ENCODE assay signal across 8 cellular contexts in genomic region chr3:9397911-9398714, GRCh38. TPM values are rescaled to one million over a fixed set of nuclear protein-coding genes. Genes with fewer than 3 reads are reported as not detected.
DNase-seq lines count a peak whose midpoint lies in the region; ATAC-seq and TF ChIP-seq lines count a peak whose summit lies in the region.

No MANE protein-coding gene starts in this region.

- no peak for TF ChIP-seq RAD21 in SK-N-SH (IDR thresholded peaks at IDR 0.05; ENCODE audit: low read length)

- H3K9me3 Mint-ChIP-seq in activated naive CD8-positive, alpha-beta T cell treated with anti-CD3 and anti-CD28 coated beads, Interleukin-2, amount 50 U/mL, for 24 hours: no peaks in the 10 kb centered on the region
- H3K9me3 Mint-ChIP-seq in progenitor cell of endocrine pancreas (ENCODE audit: low read depth): no peaks in the 10 kb centered on the region

- H3K9me2 ChIP-seq in SK-N-SH: no peaks in the 10 kb centered on the region

- peak overlapping the region; percentile 94 for H3K4me2 ChIP-seq in SK-N-SH

- ATAC-seq in SK-N-SH treated with all-trans-retinoic acid at 6 μM for 48 hours (no peak), heart left ventricle (peak in 1 of 4 donors; percentile 0), GM18517 (IDR thresholded peaks at IDR 0.05; ENCODE audit: unreplicated experiment) (no peak)
- ATAC-seq in activated naive CD8-positive, alpha-beta T cell treated with anti-CD3 and anti-CD28 coated beads, Interleukin-2, amount 50 U/mL, for 24 hours: no peak

- no peak for TF ChIP-seq CTCF in SK-N-SH (IDR thresholded peaks at IDR 0.05)
- no peak for TF ChIP-seq CTCF in heart left ventricle (IDR thresholded peaks at IDR 0.05)
- no peak for TF ChIP-seq CTCF in progenitor cell of endocrine pancreas (IDR thresholded peaks at IDR 0.05; ENCODE audit: unreplicated experiment)

- H3K4me3 ChIP-seq in SK-N-SH (ENCODE audit: low read depth in 2 of 2, low read length in 1 of 2): peak overlapping the region; percentile 98
- H3K4me3 ChIP-seq in heart left ventricle: peak overlapping the region; percentile 70 to 98 (median 89)

- H3K4me3 Mint-ChIP-seq in activated naive CD8-positive, alpha-beta T cell treated with anti-CD3 and anti-CD28 coated beads, Interleukin-2, amount 50 U/mL, for 24 hours: peak overlapping the region; percentile 92
- H3K4me3 Mint-ChIP-seq in progenitor cell of endocrine pancreas (ENCODE audit: low read depth): peak overlapping the region; percentile 97

- peak overlapping the region; percentile 98 for H3K27ac Mint-ChIP-seq in activated naive CD8-positive, alpha-beta T cell treated with anti-CD3 and anti-CD28 coated beads, Interleukin-2, amount 50 U/mL, for 24 hours
- H3K27ac Mint-ChIP-seq in progenitor cell of endocrine pancreas: peak overlapping the region; percentile 99

- H3K27me3 Mint-ChIP-seq in activated naive CD8-positive, alpha-beta T cell treated with anti-CD3 and anti-CD28 coated beads, Interleukin-2, amount 50 U/mL, for 24 hours: peaks cover 2% of the 10 kb centered on the region
- H3K27me3 Mint-ChIP-seq in progenitor cell of endocrine pancreas: no peaks in the 10 kb centered on the region

- WGBS in SK-N-SH (ENCODE audit: low lambda C conversion rate): under 1% methylated on average over 32 of the region's 46 CpGs
- 0 to 1% (median 1%) methylated on average over 36 to 46 of the region's 46 CpGs for WGBS in heart left ventricle, 4 donors

- H3K4me1 Mint-ChIP-seq in activated naive CD8-positive, alpha-beta T cell treated with anti-CD3 and anti-CD28 coated beads, Interleukin-2, amount 50 U/mL, for 24 hours: peaks cover 71% of the 10 kb centered on the region
- H3K4me1 Mint-ChIP-seq in progenitor cell of endocrine pancreas (ENCODE audit: low read depth): peaks cover 60% of the 10 kb centered on the region

- peaks cover 23 to 24% of the 10 kb centered on the region in 2 experiments for H3K36me3 ChIP-seq in SK-N-SH (replicated peaks in 1 of 2; ENCODE audit: control insufficient read depth in 1 of 2, insufficient read depth in 2 of 2, low read length in 1 of 2)
- peaks cover 0 to 23% (median 18%) of the 10 kb centered on the region in 9 donors for H3K36me3 ChIP-seq in heart left ventricle

- H3K9ac ChIP-seq in SK-N-SH: peak overlapping the region; percentile 100

- H3F3A ChIP-seq in SK-N-SH (replicated peaks; ENCODE audit: insufficient read depth): peaks cover 57% of the 10 kb centered on the region

- peaks cover 50% of the 10 kb centered on the region for H3K36me3 Mint-ChIP-seq in activated naive CD8-positive, alpha-beta T cell treated with anti-CD3 and anti-CD28 coated beads, Interleukin-2, amount 50 U/mL, for 24 hours (ENCODE audit: low read depth)
- H3K36me3 Mint-ChIP-seq in progenitor cell of endocrine pancreas (ENCODE audit: insufficient read depth): peaks cover 4% of the 10 kb centered on the region

- no peak for TF ChIP-seq POLR2A in heart left ventricle (IDR thresholded peaks at IDR 0.05)

- H3K9me3 ChIP-seq in SK-N-SH (no peaks in the 10 kb centered on the region), heart left ventricle (no peaks in the 10 kb centered on the region)

- POLR2A ChIA-PET in SK-N-SH (lab: Yijun Ruan, JAX): interaction anchor here (0.6 to 3.5 kb wide), 8 partner anchors 25 to 613 kb away, joined by 3 to 39 read pairs (median 3); partner anchors contain the start of gene THUMPD3

- DNase-seq in SK-N-SH (peak; percentile 30), RKO (ENCODE audit: low spot score) (peak; percentile 61), heart left ventricle (peak; percentile 34 to 65 (median 48)), progenitor cell of endocrine pancreas (ENCODE audit: low spot score, unreplicated experiment) (peak; percentile 13), NCI-H1436 (lab: John Stamatoyannopoulos, UW) (no peak)
- DNase-seq in activated naive CD8-positive, alpha-beta T cell treated with anti-CD3 and anti-CD28 coated beads, Interleukin-2, amount 50 U/mL, for 24 hours: peak; percentile 41

- H4K20me1 ChIP-seq in SK-N-SH (ENCODE audit: insufficient read depth): peaks cover 76% of the 10 kb centered on the region

- H3K27me3 ChIP-seq in SK-N-SH (ENCODE audit: insufficient read depth): no peaks in the 10 kb centered on the region
- H3K27me3 ChIP-seq in heart left ventricle: no peaks in the 10 kb centered on the region

- no peak for TF ChIP-seq EP300 in SK-N-SH (IDR thresholded peaks at IDR 0.05; ENCODE audit: borderline replicate concordance in 1 of 2, low read depth in 1 of 2, low read length in 1 of 2)

- H3K27ac ChIP-seq in SK-N-SH (ENCODE audit: low read depth in 2 of 2, low read length in 1 of 2) (peak overlapping the region; percentile 95 to 99), heart left ventricle (peak overlapping the region; percentile 95 to 99 (median 99))

- H3K4me1 ChIP-seq in SK-N-SH (ENCODE audit: control insufficient read depth in 1 of 2, insufficient read depth in 2 of 2, low read depth in 1 of 2, low read length in 1 of 2): peaks cover 37 to 46% of the 10 kb centered on the region in 2 experiments; a peak in 3 of 4 replicates
- peaks cover 26 to 74% (median 66%) of the 10 kb centered on the region in 12 donors for H3K4me1 ChIP-seq in heart left ventricle

- intact Hi-C loops in heart left ventricle (cut with DNase I): loop anchor here in 6 of 10 donors (2.0 to 5.0 kb wide), 3 partner anchors 25 to 36 kb away; partner anchors contain the start of gene THUMPD3 (in 5 of the 6)

- CTCF ChIA-PET in SK-N-SH (lab: Yijun Ruan, JAX): no interaction called here

- H2AFZ ChIP-seq in SK-N-SH (ENCODE audit: low read depth): no peak overlapping the region

- H3K79me2 ChIP-seq in SK-N-SH (ENCODE audit: insufficient read depth): peaks cover 87% of the 10 kb centered on the region

TF ChIP-seq in SK-N-SH, 30 proteins besides CTCF, POLR2A, EP300 and RAD21:
- TF ChIP-seq FOXJ3 (CRISPR knock-in tag; IDR thresholded peaks at IDR 0.05) (0 out of 2 replicates have a peak, but pooled peaks have one; percentile 18), MXI1 (IDR thresholded peaks at IDR 0.05; ENCODE audit: low read depth, low read length) (peak; percentile 67; the same call in 1 of the 2 replicates), TAF1 (IDR thresholded peaks at IDR 0.05; ENCODE audit: borderline replicate concordance, low read depth, low read length) (no peak; the same call in 1 of the 2 replicates), SIN3A (IDR thresholded peaks at IDR 0.05; ENCODE audit: borderline replicate concordance, low read depth, low read length) (0 out of 2 replicates have a peak, but pooled peaks have one; percentile 6), YY1 (IDR thresholded peaks at IDR 0.05; ENCODE audit: low read depth) (no peak), CHD2 (IDR thresholded peaks at IDR 0.05; ENCODE audit: low read length, partially characterized antibody) (peak; percentile 20)
- TF ChIP-seq, protein P1, sequence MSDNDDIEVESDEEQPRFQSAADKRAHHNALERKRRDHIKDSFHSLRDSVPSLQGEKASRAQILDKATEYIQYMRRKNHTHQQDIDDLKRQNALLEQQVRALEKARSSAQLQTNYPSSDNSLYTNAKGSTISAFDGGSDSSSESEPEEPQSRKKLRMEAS (IDR thresholded peaks at IDR 0.05; ENCODE audit: low read depth): peak; percentile 21

TF ChIP-seq in SK-N-SH treated with all-trans-retinoic acid at 6 μM for 48 hours, 23 proteins besides CTCF, POLR2A, EP300 and RAD21 (continues in another document):
- TF ChIP-seq TOX (CRISPR knock-in tag; IDR thresholded peaks at IDR 0.05; ENCODE audit: borderline replicate concordance) (no peak), CSDC2 (CRISPR knock-in tag; IDR thresholded peaks at IDR 0.05) (no peak), PPARA (CRISPR knock-in tag; IDR thresholded peaks at IDR 0.05; ENCODE audit: borderline replicate concordance) (no peak), PATZ1 (CRISPR knock-in tag; IDR thresholded peaks at IDR 0.05; ENCODE audit: borderline replicate concordance) (no peak), OSR1 (CRISPR knock-in tag; IDR thresholded peaks at IDR 0.05) (no peak)

RNA-seq across cellular contexts. Expression of gene SETD5, which starts 0.7 kb away (rescaled TPM):
- 32.3 and 39.5 TPM in 2 replicates for polyA plus RNA-seq in SK-N-SH (2012; rRNA removed)
- polyA plus RNA-seq in SK-N-SH (2012; cell fraction: cytosol; rRNA removed): 29.8 and 30.6 TPM in 2 replicates
- 105 and 136 TPM in 2 replicates for polyA plus RNA-seq in SK-N-SH (2012; cell fraction: nucleus; rRNA removed)
- 10 to 100 TPM; 40.8 to 84.2 (median 53.9) TPM for total RNA-seq in heart left ventricle
- polyA plus RNA-seq in heart left ventricle: 10 to 100 TPM; 28.2 to 28.7 TPM
- 227 and 233 TPM in 2 replicates for total RNA-seq in progenitor cell of endocrine pancreas

RNA-seq across cellular contexts. Expression of gene THUMPD3, which starts 35.3 kb away (rescaled TPM):
- 27.1 and 34.2 TPM in 2 replicates for polyA plus RNA-seq in SK-N-SH (2012; rRNA removed)
- polyA plus RNA-seq in SK-N-SH (2012; cell fraction: cytosol; rRNA removed): 39.1 and 41.2 TPM in 2 replicates
- 19.1 and 30.7 TPM in 2 replicates for polyA plus RNA-seq in SK-N-SH (2012; cell fraction: nucleus; rRNA removed)
- 10 to 100 TPM; 25.3 to 65.5 (median 51.5) TPM for total RNA-seq in heart left ventricle
- 10 to 100 TPM; 47.0 to 63.0 TPM for polyA plus RNA-seq in heart left ventricle
- total RNA-seq in progenitor cell of endocrine pancreas: 61.3 and 62.4 TPM in 2 replicates
